ENCODE assay signal across 8 cellular contexts in the genomic region with DNA sequence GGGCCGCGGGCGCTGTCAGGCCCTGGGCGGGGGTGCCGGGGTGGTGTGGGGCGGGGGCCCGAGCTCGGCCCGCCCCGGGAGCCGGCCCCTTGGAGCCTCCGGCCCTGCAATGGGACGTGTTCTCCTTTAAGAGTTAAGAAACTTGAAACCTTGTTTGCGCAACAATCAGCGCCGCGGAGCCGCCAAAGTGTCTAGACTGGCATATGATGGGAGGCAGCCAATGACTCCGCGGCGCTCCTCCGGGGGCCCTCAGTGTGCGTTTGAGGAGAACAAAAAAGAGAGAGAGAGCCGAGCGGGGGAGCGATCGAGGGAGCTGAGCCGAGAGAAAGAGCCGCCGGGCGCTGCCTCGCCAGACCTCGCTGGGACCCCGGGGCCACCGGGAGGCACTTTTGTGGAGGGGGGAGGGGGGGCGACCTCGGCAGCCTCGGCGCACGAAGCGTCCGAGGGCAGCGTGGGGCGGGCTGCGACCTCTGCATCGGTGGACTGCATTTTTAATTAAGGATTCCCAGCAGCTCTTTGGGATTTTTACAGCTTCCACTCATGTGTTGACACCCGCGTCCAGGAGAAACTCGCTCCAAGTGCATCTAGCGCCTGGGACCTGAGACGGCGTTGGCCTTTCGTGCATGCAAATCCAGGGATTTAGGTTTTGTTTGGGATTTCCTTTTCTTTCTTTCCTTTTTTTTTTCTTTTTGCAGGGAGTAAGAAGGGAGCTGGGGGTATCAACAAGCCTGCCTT. TPM values are rescaled to one million over a fixed set of nuclear protein-coding genes. Genes with fewer than 3 reads are reported as not detected.
DNase-seq lines count a peak whose midpoint lies in the region; ATAC-seq, FAIRE-seq and TF ChIP-seq lines count a peak whose summit lies in the region.

A gene (plus strand): TSS at position 202 of the 735 bp plus-strand sequence. CDS start 1,023 bp downstream, outside the sequence.

- H3K27ac Mint-ChIP-seq in Caco-2 (ENCODE audit: unreplicated experiment) (peak within 1 kb of the TSS; percentile 79), activated B cell treated with CpG ODN at 0.5 μM for 24 hours (peak within 1 kb of the TSS; percentile 56)

- H3K9me3 Mint-ChIP-seq in Caco-2 (ENCODE audit: unreplicated experiment) (no peaks in the 10 kb centered on the region), activated B cell treated with CpG ODN at 0.5 μM for 24 hours (no peaks in the 10 kb centered on the region)

- H3K27me3 Mint-ChIP-seq in Caco-2 (ENCODE audit: insufficient read depth, unreplicated experiment) (no peaks in the 10 kb centered on the region), activated B cell treated with CpG ODN at 0.5 μM for 24 hours (peaks cover 18% of the 10 kb centered on the region)

- intact Hi-C loops in Caco-2 (cut with micrococcal nuclease; ENCODE audit: unreplicated experiment) = loop anchor here (1.0 to 5.0 kb wide), 3 partner anchors 68 to 150 kb away; no protein-coding TSS in a partner anchor
- intact Hi-C loops in activated B cell treated with CpG ODN at 0.5 μM for 24 hours (cut with micrococcal nuclease) = loop anchor here (2.0 to 5.0 kb wide), 4 partner anchors 140 to 1133 kb away; a partner anchor contains a TSS

- no peaks in the 10 kb centered on the region for H3K27me3 ChIP-seq in Caco-2 (replicated peaks; ENCODE audit: control insufficient read depth, insufficient read depth, low read length)
- peaks cover 11% of the 10 kb centered on the region for H3K27me3 ChIP-seq in bronchial epithelial cell (ENCODE audit: control insufficient read depth, insufficient read depth, low read length)
- peaks cover 0 to 8% (median 0%) of the 10 kb centered on the region in 3 donors for H3K27me3 ChIP-seq in skeletal muscle tissue (ENCODE audit: control insufficient read depth in 3 of 3, insufficient read depth in 3 of 3, low read length in 3 of 3)

- CTCF ChIA-PET in Caco-2 (lab: Charles Lee) = interaction anchor here (0.6 to 2.9 kb wide), 6 partner anchors 15 to 315 kb away, joined by 3 to 15 read pairs (median 4); a partner anchor contains a TSS
- CTCF ChIA-PET in activated B cell treated with CpG ODN at 0.5 μM for 24 hours (lab: Charles Lee) = interaction anchor here (1.5 kb wide), 1 partner anchor 149 kb away, joined by 5 read pairs; no protein-coding TSS in a partner anchor

- no peaks in the 10 kb centered on the region for H3K9me3 ChIP-seq in Caco-2
- no peaks in the 10 kb centered on the region for H3K9me3 ChIP-seq in skeletal muscle tissue (ENCODE audit: control insufficient read depth in 3 of 3, low read length in 3 of 3)

- H3K27ac ChIP-seq in skeletal muscle tissue (ENCODE audit: low read depth, low read length) = peak within 1 kb of the TSS; percentile 62

- peaks cover 24% of the 10 kb centered on the region for H3K4me1 Mint-ChIP-seq in Caco-2 (ENCODE audit: low read depth, unreplicated experiment)
- peaks cover 22% of the 10 kb centered on the region for H3K4me1 Mint-ChIP-seq in activated B cell treated with CpG ODN at 0.5 μM for 24 hours

- peaks cover 11% of the 10 kb centered on the region for H3K36me3 Mint-ChIP-seq in Caco-2 (ENCODE audit: insufficient read depth, unreplicated experiment)
- H3K36me3 Mint-ChIP-seq in activated B cell treated with CpG ODN at 0.5 μM for 24 hours (ENCODE audit: low read depth) = peaks cover 6% of the 10 kb centered on the region

- POLR2A ChIA-PET in Caco-2 (lab: Charles Lee) = interaction anchor here (0.6 to 1.6 kb wide), 2 partner anchors 71 to 85 kb away, joined by 3 to 6 read pairs; no protein-coding TSS in a partner anchor
- POLR2A ChIA-PET in activated B cell treated with CpG ODN at 0.5 μM for 24 hours (lab: Charles Lee) = interaction anchor here (0.7 to 1.7 kb wide), 8 partner anchors 8 to 1398 kb away, joined by 3 to 7 read pairs (median 4); a partner anchor contains a TSS

- ATAC-seq in HG02840 (IDR thresholded peaks at IDR 0.05; ENCODE audit: low FRiP score, unreplicated experiment) (peak; percentile 19), activated B cell treated with CpG ODN at 0.5 μM for 24 hours (ENCODE audit: low read depth) (peak; percentile 25), HG03095 (IDR thresholded peaks at IDR 0.05; ENCODE audit: unreplicated experiment) (no peak)

- H3K9ac ChIP-seq in skeletal muscle tissue (ENCODE audit: low read depth in 1 of 3, low read length in 3 of 3) = peak within 1 kb of the TSS; percentile 63 to 87 (median 66)

- H3K4me3 Mint-ChIP-seq in Caco-2 (ENCODE audit: unreplicated experiment) (peak within 1 kb of the TSS; percentile 91), activated B cell treated with CpG ODN at 0.5 μM for 24 hours (peak within 1 kb of the TSS; percentile 89)

- H3K4me1 ChIP-seq in Caco-2 = peaks cover 17% of the 10 kb centered on the region
- peaks cover 38 to 44% (median 42%) of the 10 kb centered on the region in 3 donors for H3K4me1 ChIP-seq in skeletal muscle tissue (ENCODE audit: control insufficient read depth in 3 of 3, insufficient read depth in 3 of 3, low read length in 3 of 3)

- H3K4me3 ChIP-seq in Caco-2 (ENCODE audit: low read depth, low read length) = peak within 1 kb of the TSS; percentile 74
- H3K4me3 ChIP-seq in bronchial epithelial cell (ENCODE audit: low read depth, low read length) = peak within 1 kb of the TSS; percentile 59
- peak within 1 kb of the TSS; percentile 74 to 96 (median 91) for H3K4me3 ChIP-seq in skeletal muscle tissue (ENCODE audit: low read length in 3 of 3)

- DNase-seq in Caco-2 (peak; percentile 94 to 98), NCI-H2227 treated with DMSO at 0.1 percent for 48 hours (lab: John Stamatoyannopoulos, UW) (peak; percentile 88), activated B cell treated with CpG ODN at 0.5 μM for 24 hours (peak; percentile 56), bronchial epithelial cell (ENCODE audit: low read depth) (peak; percentile 86), iPS-NIHi7 (ENCODE audit: extremely low spot score) (peak; percentile 81)

- BruUV-seq in Caco-2 (replicated peaks; lab: Mats Ljungman, UMichigan) = no TSS peak

- no peak for TF ChIP-seq CTCF in Caco-2 (IDR thresholded peaks at IDR 0.05; ENCODE audit: insufficient read depth in 1 of 2, low read depth in 1 of 2, low read length in 1 of 2, severe bottlenecking in 1 of 2, unreplicated experiment in 1 of 2)
- TF ChIP-seq CTCF in activated B cell treated with CpG ODN at 0.5 μM for 24 hours (IDR thresholded peaks at IDR 0.05) = no peak
- no peak for TF ChIP-seq CTCF in bronchial epithelial cell (IDR thresholded peaks at IDR 0.05; ENCODE audit: insufficient read depth, low read length, severe bottlenecking)

- H3K36me3 ChIP-seq in Caco-2 (ENCODE audit: control insufficient read depth, insufficient read depth, low read length) (no peaks in the 10 kb centered on the region), bronchial epithelial cell (ENCODE audit: control insufficient read depth, insufficient read depth, low read length) (no peaks in the 10 kb centered on the region), skeletal muscle tissue (ENCODE audit: control insufficient read depth in 3 of 3, insufficient read depth in 3 of 3, low read length in 3 of 3) (no peaks in the 10 kb centered on the region)

- FAIRE-seq in bronchial epithelial cell (lab: Jason Lieb, UNC) = no peak

RNA-seq across cellular contexts. Expression of the gene that starts here (rescaled TPM):
- 8.9 and 10.5 TPM in 2 replicates for total RNA-seq in Caco-2 (2022)
- 0.04 and 0.05 TPM in 2 replicates for total RNA-seq in activated B cell treated with CpG ODN at 0.5 μM for 24 hours
- total RNA-seq in bronchial epithelial cell = 0.79 TPM in 1 of 2 replicates, not detected in the other
- total RNA-seq in skeletal muscle tissue = 8.9 TPM

Comparison
In these comparisons a context has a peak if more than half of its experiments do, and no peak if none do; other contexts are left out.
1. Peak in DNase-seq and ATAC-seq in activated B cell treated with CpG ODN at 0.5 μM for 24 hours; RNA of the gene not detected or under 1 TPM.
2. Peak in DNase-seq and H3K4me3 ChIP-seq in bronchial epithelial cell; RNA of the gene not detected or under 1 TPM.